In the genomic region with DNA sequence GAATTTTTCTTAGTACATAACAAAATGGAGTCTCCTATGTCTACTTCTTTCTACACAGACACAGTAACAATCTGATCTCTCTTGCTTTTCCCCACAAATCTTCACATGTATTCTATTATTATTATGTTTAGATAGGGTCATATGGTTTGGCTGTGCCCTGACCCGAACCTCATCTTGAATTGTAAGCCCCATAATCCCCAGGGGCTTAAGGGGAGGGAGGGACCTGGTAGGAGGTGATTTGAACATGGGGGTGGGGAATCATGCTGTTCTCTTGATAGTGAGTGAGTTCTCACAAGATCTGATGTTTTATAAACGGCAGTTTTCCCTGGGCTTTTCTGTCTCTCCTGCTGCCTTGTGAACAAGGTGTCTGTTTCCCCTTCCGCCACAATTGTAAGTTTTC, we compare ENCODE assay signal across 23 cellular contexts.
DNase-seq lines count a peak whose midpoint lies in the region; ATAC-seq, FAIRE-seq and TF ChIP-seq lines count a peak whose summit lies in the region.
"Had no signal": no experiment of that assay in that cellular context is flagged by ENCODE, and none has a peak within 500 bp of the region (broad histone marks: within the 10 kb centered on the region; RNA-seq: fewer than 3 reads in every experiment).

No MANE protein-coding gene starts in this region.

- POLR2A ChIA-PET in H1 (lab: Charles Lee; ENCODE audit: partially characterized antibody) = no interaction called here

- TF ChIP-seq CTCF in GM23338 (conservative IDR thresholded peaks at IDR 0.05; ENCODE audit: low read depth in 2 of 2) = no peak
- TF ChIP-seq CTCF in H1 (IDR thresholded peaks at IDR 0.05; ENCODE audit: control extremely low read depth in 1 of 3, insufficient read depth in 1 of 3, low read depth in 1 of 3, low read length in 3 of 3) = no peak

- no peak overlapping the region for H2AK5ac ChIP-seq in H1 (ENCODE audit: low read depth, low read length)

- no peak overlapping the region for H4K8ac ChIP-seq in H1 (ENCODE audit: extremely low read depth, insufficient read depth, low read length)

- no peak overlapping the region for H3K27ac Mint-ChIP-seq in GM23338
- H3K27ac Mint-ChIP-seq: CD4-positive, alpha-beta T cell; IgD-negative memory B cell had no signal

- no peak overlapping the region for H2BK15ac ChIP-seq in H1 (ENCODE audit: low read length)

- no peak overlapping the region for H4K91ac ChIP-seq in H1 (replicated peaks; ENCODE audit: insufficient read length, low read length)

- FAIRE-seq in H1 (lab: Jason Lieb, UNC) = no peak
- FAIRE-seq: A204.1, GM12878 had no signal

- TF ChIP-seq EP300 in H1 (IDR thresholded peaks at IDR 0.05; ENCODE audit: borderline replicate concordance in 1 of 2, low read depth in 2 of 2, low read length in 2 of 2) = no peak

- H3K27ac ChIP-seq in GM23338 (ENCODE audit: low read depth) (no peak overlapping the region), H1 (ENCODE audit: low read depth, low read length) (no peak overlapping the region)
- H3K27ac ChIP-seq: BLaER1 treated with 17β-estradiol and CSF1 and Interleukin-3, amounts not matched to agents 10 nM and 100 nM; KMS-11 had no signal

- H3K27me3 ChIP-seq in GM23338 (ENCODE audit: insufficient read depth) = no peaks in the 10 kb centered on the region
- H3K27me3 ChIP-seq in H1 (replicated peaks in 1 of 4; ENCODE audit: control insufficient read depth in 3 of 4, extremely low read depth in 1 of 4, insufficient read depth in 3 of 4, low read length in 3 of 4) = no peaks in the 10 kb centered on the region
- H3K27me3 ChIP-seq: BLaER1 treated with 17β-estradiol and CSF1 and Interleukin-3, amounts not matched to agents 10 nM and 100 nM had no signal

- H3K4me3 ChIP-seq in GM23338 (no peak overlapping the region), H1 (ENCODE audit: extremely low read depth in 1 of 4, insufficient read depth in 2 of 4, low read depth in 3 of 4, low read length in 4 of 4) (no peak overlapping the region)
- H3K4me3 ChIP-seq: BLaER1 treated with 17β-estradiol and CSF1 and Interleukin-3, amounts not matched to agents 10 nM and 100 nM; GM12878 had no signal

- no peaks in the 10 kb centered on the region for H4K20me1 ChIP-seq in GM23338 (replicated peaks; ENCODE audit: insufficient read depth)
- H4K20me1 ChIP-seq in H1 (replicated peaks in 1 of 2; ENCODE audit: control insufficient read depth in 1 of 2, insufficient read depth in 2 of 2, low read length in 2 of 2) = no peaks in the 10 kb centered on the region
- H4K20me1 ChIP-seq: BLaER1 treated with 17β-estradiol and CSF1 and Interleukin-3, amounts not matched to agents 10 nM and 100 nM had no signal

- H3K14ac ChIP-seq in H1 (ENCODE audit: insufficient read length) = no peak overlapping the region

- no peak overlapping the region for H2BK20ac ChIP-seq in H1 (ENCODE audit: low read length)

- no peak overlapping the region for H3K56ac ChIP-seq in H1 (replicated peaks; ENCODE audit: insufficient read length, low read depth, low read length)

- H3K79me1 ChIP-seq in H1 (ENCODE audit: low read depth, low read length) = no peaks in the 10 kb centered on the region

- H3K9me3 Mint-ChIP-seq in GM23338 = peaks cover 6% of the 10 kb centered on the region; the same call in 2 of the 3 replicates

- H3K4ac ChIP-seq in H1 (replicated peaks; ENCODE audit: insufficient read length, low read depth, low read length) = no peak overlapping the region

- peaks cover 6% of the 10 kb centered on the region; the same call in 1 of the 2 replicates for H3K9me2 ChIP-seq in GM23338 (ENCODE audit: insufficient read depth)

- no peak for TF ChIP-seq RAD21 in H1 (IDR thresholded peaks at IDR 0.05 in 1 of 2, conservative IDR thresholded peaks at IDR 0.05 in 1 of 2; ENCODE audit: low read depth in 2 of 2, low read length in 2 of 2)

- peak overlapping the region; percentile 76; the same call in 1 of the 2 replicates for H2AFZ ChIP-seq in GM23338
- H2AFZ ChIP-seq in H1 (ENCODE audit: low read length) = no peak overlapping the region

- peaks cover 3% of the 10 kb centered on the region; the same call in 1 of the 3 replicates for H3K36me3 Mint-ChIP-seq in GM23338 (ENCODE audit: low read depth)
- H3K36me3 Mint-ChIP-seq: IgD-negative memory B cell had no signal

- no peak overlapping the region for H3K23ac ChIP-seq in H1 (ENCODE audit: insufficient read length)

- H3K4me1 ChIP-seq in GM23338 (ENCODE audit: insufficient read depth) (peaks cover 21% of the 10 kb centered on the region; the same call in 1 of the 2 replicates), H1 (replicated peaks in 1 of 4; ENCODE audit: control insufficient read depth in 3 of 4, insufficient read depth in 4 of 4, low read length in 3 of 4) (peaks cover 0 to 2% (median 1%) of the 10 kb centered on the region in 4 experiments; a peak in 2 of 7 replicates)

- ATAC-seq in GM23338 (peak; percentile 44; the same call in 2 of the 3 replicates), GM19351 (IDR thresholded peaks at IDR 0.05; ENCODE audit: unreplicated experiment) (no peak)
- ATAC-seq: GM12878, PC-3, SK-N-SH treated with all-trans-retinoic acid at 6 μM for 48 hours had no signal

- no peak overlapping the region for H3K9ac ChIP-seq in H1 (replicated peaks in 1 of 4; ENCODE audit: extremely low read depth in 1 of 4, low read depth in 3 of 4, low read length in 3 of 4)
- H3K9ac ChIP-seq: BLaER1 treated with 17β-estradiol and CSF1 and Interleukin-3, amounts not matched to agents 10 nM and 100 nM; KMS-11 had no signal

- peaks cover 18% of the 10 kb centered on the region for H3K4me1 Mint-ChIP-seq in GM23338
- H3K4me1 Mint-ChIP-seq: IgD-negative memory B cell had no signal

- no peak overlapping the region for H2BK120ac ChIP-seq in H1 (replicated peaks; ENCODE audit: low read depth, low read length)

- 0 out of 2 replicates have a peak overlapping the region, but pooled peaks have one; percentile 26 for H3K4me2 ChIP-seq in GM23338
- H3K4me2 ChIP-seq in H1 (ENCODE audit: insufficient read depth in 1 of 2, low read depth in 2 of 2, low read length in 2 of 2) = no peak overlapping the region
- H3K4me2 ChIP-seq: BLaER1 treated with 17β-estradiol and CSF1 and Interleukin-3, amounts not matched to agents 10 nM and 100 nM; KMS-11 had no signal

- H4K5ac ChIP-seq in H1 (ENCODE audit: insufficient read length, low read depth, low read length) = no peak overlapping the region

- no peak overlapping the region for H3K4me3 Mint-ChIP-seq in GM23338
- H3K4me3 Mint-ChIP-seq: CD4-positive, alpha-beta T cell; IgD-negative memory B cell had no signal

- H3K9me3 ChIP-seq in H1 (ENCODE audit: insufficient read depth in 2 of 2, low read depth in 1 of 2, low read length in 1 of 2) = 0 out of 4 replicates have a peak, but pooled peaks cover 0 to 3% of the 10 kb centered on the region in 2 experiments

- DNase-seq in GM23338 (ENCODE audit: low spot score) (no peak), NCI-H524 treated with DMSO at 0.1 percent for 48 hours (lab: John Stamatoyannopoulos, UW) (peak; percentile 66), H1 (ENCODE audit: low read depth in 1 of 2, low spot score in 2 of 2) (no peak), retina (peak; percentile 22), hippocampal formation (lab: John Stamatoyannopoulos, UW) (no peak), NCI-H748 treated with DMSO at 0.1 percent for 48 hours (lab: John Stamatoyannopoulos, UW) (no peak)
- DNase-seq: AML-193; CD4-positive, alpha-beta T cell; DMS53; GDM1; HCEC 1CT; MM.1S; NCI-H2029; NCI-H2227 treated with DMSO at 0.1 percent for 48 hours; NK-92 treated with Interleukin-12 subunit alpha and Interleukin-12 subunit beta, amount 100 ng/mL, for 24 hours; PC-3 had no signal

- H3K18ac ChIP-seq in H1 (ENCODE audit: extremely low read depth, low read length) = peak overlapping the region; percentile 19; the same call in 1 of the 2 replicates

- no peaks in the 10 kb centered on the region for H3F3A ChIP-seq in GM23338 (replicated peaks; ENCODE audit: low read depth)

- H3K23me2 ChIP-seq in H1 (ENCODE audit: low read depth, low read length) = peaks cover 2% of the 10 kb centered on the region; the same call in 1 of the 2 replicates

- CTCF ChIA-PET in H1 (lab: Charles Lee; ENCODE audit: partially characterized antibody) = interaction anchor here (0.7 kb wide), 1 partner anchor 830 kb away, joined by 3 read pairs; no protein-coding TSS in a partner anchor

- no peak overlapping the region for H2BK5ac ChIP-seq in H1 (ENCODE audit: low read depth, low read length)

- no peak overlapping the region for H2BK12ac ChIP-seq in H1 (ENCODE audit: low read depth, low read length)

- no peaks in the 10 kb centered on the region for H3K36me3 ChIP-seq in GM23338 (ENCODE audit: insufficient read depth)
- H3K36me3 ChIP-seq in H1 (ENCODE audit: control insufficient read depth in 2 of 4, insufficient read depth in 4 of 4, low read length in 3 of 4) = no peaks in the 10 kb centered on the region; a peak in 1 of 8 replicates
- H3K36me3 ChIP-seq: BLaER1 treated with 17β-estradiol and CSF1 and Interleukin-3, amounts not matched to agents 10 nM and 100 nM had no signal

- H3K79me2 ChIP-seq in GM23338 (replicated peaks; ENCODE audit: insufficient read depth) (no peaks in the 10 kb centered on the region), H1 (ENCODE audit: control insufficient read depth in 1 of 2, insufficient read depth in 2 of 2, low read length in 2 of 2) (no peaks in the 10 kb centered on the region)

- no peak for TF ChIP-seq POLR2A in H1 (IDR thresholded peaks at IDR 0.05; ENCODE audit: control extremely low read depth in 1 of 2, low read depth in 2 of 2, low read length in 2 of 2)

- 89% methylated on average over 3 of the region's 3 CpGs; no CpG with 5 or more reads in 1 of the 2 experiments for WGBS in H1 (ENCODE audit: extremely low coverage in 1 of 2, insufficient coverage in 1 of 2, insufficient read length in 1 of 2, insufficient replicate concordance in 2 of 2, low coverage in 1 of 2, low lambda C conversion rate in 2 of 2, missing lambda C conversion rate in 1 of 2), 2 experiments

- H3K27me3 Mint-ChIP-seq in GM23338 (ENCODE audit: insufficient read depth, low read depth, poor library complexity) = peaks cover 5% of the 10 kb centered on the region

TF ChIP-seq in GM23338, 12 proteins besides CTCF, POLR2A, EP300 and RAD21 (continues in another document):
- TF ChIP-seq STAT1 (IDR thresholded peaks at IDR 0.05; ENCODE audit: unreplicated experiment) = no peak
- no peak for TF ChIP-seq NANOG (IDR thresholded peaks at IDR 0.05; ENCODE audit: borderline replicate concordance)
- TF ChIP-seq JUNB (IDR thresholded peaks at IDR 0.05; ENCODE audit: unreplicated experiment) = no peak
- TF ChIP-seq CREB1 (CRISPR knock-in tag; IDR thresholded peaks at IDR 0.05; ENCODE audit: low read depth) = no peak

TF ChIP-seq in H1, 55 proteins besides CTCF, POLR2A, EP300 and RAD21 (continues in another document):
- TF ChIP-seq MAFK (IDR thresholded peaks at IDR 0.05; ENCODE audit: low read depth, low read length) (no peak), BACH1 (IDR thresholded peaks at IDR 0.05; ENCODE audit: low read length) (no peak), HDAC2 (IDR thresholded peaks at IDR 0.05; ENCODE audit: borderline replicate concordance in 1 of 2, low read depth in 2 of 2, low read length in 2 of 2) (no peak)

Comparison
In these comparisons a context has a peak if more than half of its experiments do, and no peak if none do; other contexts are left out.
1. DNase-seq: peak in NCI-H524 treated with DMSO at 0.1 percent for 48 hours (single experiment) and retina (single experiment); none in GM23338 (single experiment), H1 (0 of 2), hippocampal formation (0 of 2) and NCI-H748 treated with DMSO at 0.1 percent for 48 hours (single experiment).